In the genomic region with DNA sequence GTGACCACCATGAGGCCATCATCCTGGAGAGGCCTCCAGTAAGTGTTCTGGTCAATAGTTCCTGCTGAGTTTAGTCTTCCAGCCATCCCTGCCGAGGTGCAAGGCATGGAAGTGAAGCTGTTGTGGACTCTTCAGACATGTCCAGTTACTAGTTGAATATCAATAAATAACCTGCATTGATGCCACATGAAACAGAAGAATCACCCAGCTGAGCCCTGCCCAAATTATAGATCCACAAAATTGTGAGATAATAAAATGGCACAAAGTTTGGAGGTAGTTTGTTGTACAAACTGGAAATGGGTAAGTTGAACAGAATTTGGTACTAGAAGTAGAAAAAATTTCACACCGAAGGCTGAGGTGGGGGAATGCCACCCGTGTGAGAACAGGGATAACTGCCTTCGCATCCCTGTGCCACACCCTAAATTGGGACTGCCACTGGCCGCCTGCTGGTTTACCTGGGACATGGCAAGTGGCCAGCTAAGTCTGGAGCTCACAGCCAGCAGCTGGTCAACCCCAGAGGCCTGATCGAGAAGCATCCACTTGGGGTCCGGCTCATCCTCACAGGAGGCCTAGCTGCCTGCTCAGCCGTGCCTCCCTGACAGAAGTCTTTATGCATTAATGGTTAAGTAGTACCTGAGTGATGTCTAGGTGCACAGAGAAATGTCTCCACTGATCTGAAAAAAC, we compare ENCODE assay signal across 26 cellular contexts.
DNase-seq lines count a peak whose midpoint lies in the region; ATAC-seq, FAIRE-seq and TF ChIP-seq lines count a peak whose summit lies in the region.
"Had no signal": no experiment of that assay in that cellular context is flagged by ENCODE, and none has a peak within 500 bp of the region (broad histone marks: within the 10 kb centered on the region; RNA-seq: fewer than 3 reads in every experiment).

No MANE protein-coding gene starts in this region.

- no TSS peak for BruUV-seq in HepG2 (replicated peaks; lab: Mats Ljungman, UMichigan)

- H3K4me2 ChIP-seq in HepG2 (ENCODE audit: low read depth, low read length) (no peak overlapping the region), KMS-11 (no peak overlapping the region)
- H3K4me2 ChIP-seq: BLaER1 had no signal

- H3K27ac ChIP-seq in HepG2 (ENCODE audit: extremely low read length, insufficient read depth, low read length): no peak overlapping the region
- H3K27ac ChIP-seq in right lobe of liver: no peak overlapping the region
- no peak overlapping the region for H3K27ac ChIP-seq in KMS-11
- H3K27ac ChIP-seq in WERI-Rb-1: no peak overlapping the region
- H3K27ac ChIP-seq: BLaER1, SK-N-MC had no signal

- TF ChIP-seq EP300 in HepG2 (IDR thresholded peaks at IDR 0.05; ENCODE audit: low read depth in 2 of 2, low read length in 2 of 2) (no peak), HepG2 (CRISPR knock-in tag; IDR thresholded peaks at IDR 0.05; ENCODE audit: borderline replicate concordance) (no peak)

- FAIRE-seq in HepG2 (lab: Jason Lieb, UNC): no peak
- FAIRE-seq: D721Med, G401.6, GM12878, RCC 7860 had no signal

- H3K36me3 ChIP-seq in HepG2 (replicated peaks in 1 of 2; ENCODE audit: control insufficient read depth in 1 of 2, insufficient read depth in 2 of 2, low read length in 2 of 2): no peaks in the 10 kb centered on the region
- no peaks in the 10 kb centered on the region for H3K36me3 ChIP-seq in right lobe of liver
- no peaks in the 10 kb centered on the region for H3K36me3 ChIP-seq in KMS-11 (ENCODE audit: insufficient read depth)
- H3K36me3 ChIP-seq in WERI-Rb-1: no peaks in the 10 kb centered on the region
- H3K36me3 ChIP-seq: BLaER1 had no signal

- ATAC-seq in HepG2 (no peak), right lobe of liver (no peak), HG02973 (IDR thresholded peaks at IDR 0.05; ENCODE audit: unreplicated experiment) (no peak), HG02840 (IDR thresholded peaks at IDR 0.05; ENCODE audit: low FRiP score, unreplicated experiment) (no peak), GM18520 (IDR thresholded peaks at IDR 0.05; ENCODE audit: unreplicated experiment) (no peak)
- ATAC-seq: GM12878 had no signal

- intact Hi-C loops in HepG2 (cut with micrococcal nuclease; ENCODE audit: unreplicated experiment): no loop called here
- intact Hi-C loops in right lobe of liver (cut with DNase I): no loop called here

- DNase-seq in HepG2 (ENCODE audit: low spot score): no peak
- DNase-seq in right lobe of liver: no peak
- DNase-seq in WERI-Rb-1: peak; percentile 13
- no peak for DNase-seq in activated CD8-positive, alpha-beta memory T cell treated with anti-CD3 and anti-CD28 coated beads, Interleukin-2, amount 50 U/mL, for 48 hours
- DNase-seq: CD4-positive, CD25-positive, alpha-beta regulatory T cell; HFFc6; IMR-90; MV-4-11; NCI-H1105 treated with DMSO at 0.1 percent for 48 hours; NCI-H146; NCI-H1930; NCI-H2107; NCI-H524 treated with DMSO at 0.1 percent for 48 hours; NCI-H82; OCI-M1; SIG-M5 had no signal

- no peak for TF ChIP-seq RAD21 in HepG2 (CRISPR knock-in tag; IDR thresholded peaks at IDR 0.05)

- CTCF ChIA-PET in HepG2 (lab: Yijun Ruan, JAX; ENCODE audit: low intra/inter-chr PET ratio, low total read pairs): no interaction called here

- H2AFZ ChIP-seq in HepG2 (ENCODE audit: low read length): no peak overlapping the region
- H2AFZ ChIP-seq in KMS-11 (ENCODE audit: low read depth): no peak overlapping the region

- TF ChIP-seq POLR2A in HepG2 (IDR thresholded peaks at IDR 0.05; ENCODE audit: insufficient read depth in 1 of 2, low read depth in 2 of 2, low read length in 2 of 2): no peak
- no peak for TF ChIP-seq POLR2A in right lobe of liver (IDR thresholded peaks at IDR 0.05)

- H3K9me3 ChIP-seq in HepG2 (ENCODE audit: low read length) (peaks cover 17% of the 10 kb centered on the region), right lobe of liver (peaks cover 0 to 5% (median 0%) of the 10 kb centered on the region in 4 donors), WERI-Rb-1 (ENCODE audit: severe bottlenecking) (peaks cover 2% of the 10 kb centered on the region)

- H3K9ac ChIP-seq in HepG2 (ENCODE audit: insufficient read depth, low read depth, low read length): no peak overlapping the region
- no peak overlapping the region for H3K9ac ChIP-seq in KMS-11
- H3K9ac ChIP-seq: BLaER1 had no signal

- no peaks in the 10 kb centered on the region for H3K4me1 ChIP-seq in HepG2 (ENCODE audit: insufficient read depth, low read length)
- no peaks in the 10 kb centered on the region for H3K4me1 ChIP-seq in right lobe of liver
- H3K4me1 ChIP-seq in KMS-11 (ENCODE audit: low read depth, poor library complexity, severe bottlenecking): peaks cover 3% of the 10 kb centered on the region
- H3K4me1 ChIP-seq: BLaER1 had no signal

- H3K27me3 ChIP-seq in HepG2 (ENCODE audit: control insufficient read depth in 1 of 2, insufficient read depth in 2 of 2, low read length in 2 of 2) (no peaks in the 10 kb centered on the region), right lobe of liver (no peaks in the 10 kb centered on the region), KMS-11 (ENCODE audit: insufficient read depth, low read depth) (no peaks in the 10 kb centered on the region), WERI-Rb-1 (ENCODE audit: insufficient read depth, low read depth, severe bottlenecking) (no peaks in the 10 kb centered on the region)
- H3K27me3 ChIP-seq: BLaER1 had no signal

- POLR2A ChIA-PET in HepG2 (lab: Yijun Ruan, JAX): interaction anchor here (0.6 kb wide), 1 partner anchor 228 kb away, joined by 3 read pairs; no protein-coding TSS in a partner anchor

- in situ Hi-C loops in HepG2 (cut with HindIII; ENCODE audit: extremely low pct_ligation_motif_present, low pct_unique_long_range_greater_than_20kb): no loop called here

- WGBS in HepG2 (ENCODE audit: low lambda C conversion rate): 81% methylated on average over 8 of the region's 8 CpGs
- 80% methylated on average over 2 of the region's 8 CpGs for WGBS in right lobe of liver (ENCODE audit: insufficient coverage, low coverage, low lambda C conversion rate, missing lambda C conversion rate)

- H4K20me1 ChIP-seq in HepG2 (ENCODE audit: insufficient read depth, low read length): no peaks in the 10 kb centered on the region
- H4K20me1 ChIP-seq in KMS-11 (ENCODE audit: insufficient read depth): no peaks in the 10 kb centered on the region
- H4K20me1 ChIP-seq: BLaER1 had no signal

- H3K79me2 ChIP-seq in HepG2 (ENCODE audit: insufficient read depth, low read length) (no peaks in the 10 kb centered on the region), KMS-11 (ENCODE audit: insufficient read depth, low read depth) (no peaks in the 10 kb centered on the region)

- no peak for TF ChIP-seq CTCF in HepG2 (CRISPR knock-in tag; IDR thresholded peaks at IDR 0.05)
- no peak for TF ChIP-seq CTCF in right lobe of liver (IDR thresholded peaks at IDR 0.05)
- 0 out of 2 replicates have a peak, but pooled peaks have one; percentile 36 for TF ChIP-seq CTCF in KMS-11 (conservative IDR thresholded peaks at IDR 0.05; ENCODE audit: low read depth, low read length)
- 0 out of 2 replicates have a peak, but pooled peaks have one; percentile 26 for TF ChIP-seq CTCF in WERI-Rb-1 (IDR thresholded peaks at IDR 0.05; ENCODE audit: low read depth, low read length)

- H3K4me3 ChIP-seq in HepG2 (replicated peaks in 1 of 3; ENCODE audit: insufficient read depth in 1 of 3, low read depth in 2 of 3, low read length in 3 of 3) (no peak overlapping the region), right lobe of liver (no peak overlapping the region), KMS-11 (IDR thresholded peaks at IDR 0.05; ENCODE audit: insufficient read depth, low read depth, low read length) (no peak overlapping the region), WERI-Rb-1 (ENCODE audit: low read depth, low read length) (no peak overlapping the region)
- H3K4me3 ChIP-seq: BLaER1, GM12878, SK-N-MC had no signal

TF ChIP-seq in HepG2, 621 proteins besides CTCF, POLR2A, EP300 and RAD21 (continues in another document):
- no peak for TF ChIP-seq NR2F6 (IDR thresholded peaks at IDR 0.05)
- TF ChIP-seq NR2F6 (CRISPR knock-in tag; IDR thresholded peaks at IDR 0.05): no peak
- TF ChIP-seq KLF11 (CRISPR knock-in tag; IDR thresholded peaks at IDR 0.05): no peak
- TF ChIP-seq ZNF354B (CRISPR knock-in tag; IDR thresholded peaks at IDR 0.05): no peak
- TF ChIP-seq, protein P1, sequence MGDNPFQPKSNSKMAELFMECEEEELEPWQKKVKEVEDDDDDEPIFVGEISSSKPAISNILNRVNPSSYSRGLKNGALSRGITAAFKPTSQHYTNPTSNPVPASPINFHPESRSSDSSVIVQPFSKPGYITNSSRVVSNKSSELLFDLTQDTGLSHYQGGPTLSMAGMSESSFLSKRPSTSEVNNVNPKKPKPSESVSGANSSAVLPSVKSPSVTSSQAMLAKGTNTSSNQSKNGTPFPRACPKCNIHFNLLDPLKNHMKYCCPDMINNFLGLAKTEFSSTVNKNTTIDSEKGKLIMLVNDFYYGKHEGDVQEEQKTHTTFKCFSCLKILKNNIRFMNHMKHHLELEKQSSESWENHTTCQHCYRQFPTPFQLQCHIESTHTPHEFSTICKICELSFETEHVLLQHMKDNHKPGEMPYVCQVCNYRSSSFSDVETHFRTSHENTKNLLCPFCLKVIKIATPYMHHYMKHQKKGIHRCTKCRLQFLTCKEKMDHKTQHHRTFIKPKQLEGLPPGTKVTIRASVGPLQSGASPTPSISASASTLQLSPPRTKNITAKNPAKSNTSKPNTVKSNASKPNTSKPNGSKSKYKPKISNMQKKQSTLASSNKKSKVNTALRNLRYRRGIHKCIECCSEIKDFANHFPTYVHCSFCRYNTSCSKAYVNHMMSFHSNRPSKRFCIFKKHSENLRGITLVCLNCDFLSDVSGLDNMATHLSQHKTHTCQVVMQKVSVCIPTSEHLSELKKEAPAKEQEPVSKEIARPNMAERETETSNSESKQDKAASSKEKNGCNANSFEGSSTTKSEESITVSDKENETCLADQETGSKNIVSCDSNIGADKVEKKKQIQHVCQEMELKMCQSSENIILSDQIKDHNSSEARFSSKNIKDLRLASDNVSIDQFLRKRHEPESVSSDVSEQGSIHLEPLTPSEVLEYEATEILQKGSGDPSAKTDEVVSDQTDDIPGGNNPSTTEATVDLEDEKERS (CRISPR knock-in tag; IDR thresholded peaks at IDR 0.05): 0 out of 2 replicates have a peak, but pooled peaks have one; percentile 39

Comparison
In these comparisons a context has a peak if more than half of its experiments do, and no peak if none do; other contexts are left out.
1. CTCF ChIP-seq: peak in KMS-11 (single experiment) and WERI-Rb-1 (single experiment); none in HepG2 (single experiment) and right lobe of liver (0 of 4).